In genomic region chr6:28378644-28379043, GRCh38 we compare ENCODE assay signal across 1 cellular context.
TF ChIP-seq lines count a peak whose summit lies in the region.

No MANE protein-coding gene starts in this region.

TF ChIP-seq in K562, 482 proteins besides CTCF, POLR2A, EP300 and RAD21 (continued from another document):
- no peak for TF ChIP-seq PHB (CRISPR knock-in tag; IDR thresholded peaks at IDR 0.05)
